In the genomic region with DNA sequence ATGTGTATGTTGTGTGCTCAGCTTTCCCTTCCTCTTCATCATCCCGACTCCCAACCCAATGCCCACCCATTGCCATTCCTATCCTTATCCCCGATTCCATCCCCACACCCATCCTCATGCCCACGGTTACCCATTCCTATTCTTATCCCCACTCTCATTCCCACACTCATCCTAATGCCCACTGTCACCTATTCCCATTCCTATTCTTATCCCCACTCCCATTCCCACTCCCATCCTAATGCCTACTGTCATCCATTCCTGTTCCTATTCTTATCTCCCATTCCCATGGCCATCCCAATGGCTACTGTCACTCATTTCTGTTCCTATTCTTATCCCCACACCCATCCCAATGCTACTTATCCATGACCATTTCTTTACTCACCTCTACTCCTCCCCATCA, we compare ENCODE assay signal across 31 cellular contexts.
DNase-seq lines count a peak whose midpoint lies in the region; ATAC-seq, FAIRE-seq and TF ChIP-seq lines count a peak whose summit lies in the region.
"Had no signal": no experiment of that assay in that cellular context is flagged by ENCODE, and none has a peak within 500 bp of the region (broad histone marks: within the 10 kb centered on the region; RNA-seq: fewer than 3 reads in every experiment).

No MANE protein-coding gene starts in this region.

- BruUV-seq in HepG2 (replicated peaks; lab: Mats Ljungman, UMichigan) = no TSS peak

- no peak overlapping the region for H2AFZ ChIP-seq in HepG2 (ENCODE audit: low read length)

- H3K9me3 ChIP-seq in HepG2 (ENCODE audit: low read length) = no peaks in the 10 kb centered on the region
- H3K9me3 ChIP-seq in right lobe of liver = no peaks in the 10 kb centered on the region
- H3K9me3 ChIP-seq: A549; BE2C; BLaER1; BLaER1 treated with 17β-estradiol and CSF1 and Interleukin-3, amounts not matched to agents 10 nM and 100 nM; Caco-2 had no signal

- ATAC-seq in HepG2 (no peak), right lobe of liver (no peak)
- ATAC-seq: A549; CD8-positive, alpha-beta T cell had no signal

- no peak for FAIRE-seq in HepG2 (lab: Jason Lieb, UNC)
- peak; percentile 26 for FAIRE-seq in HTR-8/SVneo (lab: Jason Lieb, UNC)
- FAIRE-seq: A204.1, A549, D721Med had no signal

- H4K20me1 ChIP-seq in HepG2 (ENCODE audit: insufficient read depth, low read length) = no peaks in the 10 kb centered on the region
- H4K20me1 ChIP-seq: BLaER1; BLaER1 treated with 17β-estradiol and CSF1 and Interleukin-3, amounts not matched to agents 10 nM and 100 nM had no signal

- H3K79me2 ChIP-seq in HepG2 (ENCODE audit: insufficient read depth, low read length) = no peaks in the 10 kb centered on the region

- no peak for TF ChIP-seq RAD21 in HepG2 (CRISPR knock-in tag; IDR thresholded peaks at IDR 0.05)

- no peak for TF ChIP-seq CTCF in HepG2 (CRISPR knock-in tag; IDR thresholded peaks at IDR 0.05)
- no peak for TF ChIP-seq CTCF in right lobe of liver (IDR thresholded peaks at IDR 0.05)

- in situ Hi-C loops in HepG2 (cut with HindIII; ENCODE audit: extremely low pct_ligation_motif_present, low pct_unique_long_range_greater_than_20kb) = no loop called here

- H3K36me3 ChIP-seq in HepG2 (replicated peaks in 1 of 2; ENCODE audit: control insufficient read depth in 1 of 2, insufficient read depth in 2 of 2, low read length in 2 of 2) = no peaks in the 10 kb centered on the region
- H3K36me3 ChIP-seq in right lobe of liver = no peaks in the 10 kb centered on the region
- H3K36me3 ChIP-seq: BE2C; BLaER1; BLaER1 treated with 17β-estradiol and CSF1 and Interleukin-3, amounts not matched to agents 10 nM and 100 nM had no signal

- CTCF ChIA-PET in HepG2 (lab: Yijun Ruan, JAX; ENCODE audit: low intra/inter-chr PET ratio, low total read pairs) = no interaction called here

- no peaks in the 10 kb centered on the region for H3K27me3 ChIP-seq in HepG2 (ENCODE audit: control insufficient read depth in 1 of 2, insufficient read depth in 2 of 2, low read length in 2 of 2)
- H3K27me3 ChIP-seq in right lobe of liver = no peaks in the 10 kb centered on the region
- H3K27me3 ChIP-seq: BE2C; BLaER1; BLaER1 treated with 17β-estradiol and CSF1 and Interleukin-3, amounts not matched to agents 10 nM and 100 nM had no signal

- H3K4me2 ChIP-seq in HepG2 (ENCODE audit: low read depth, low read length) = no peak overlapping the region
- H3K4me2 ChIP-seq: A549; BLaER1; BLaER1 treated with 17β-estradiol and CSF1 and Interleukin-3, amounts not matched to agents 10 nM and 100 nM had no signal

- no peak for TF ChIP-seq EP300 in HepG2 (IDR thresholded peaks at IDR 0.05; ENCODE audit: low read depth in 2 of 2, low read length in 2 of 2)
- TF ChIP-seq EP300 in HepG2 (CRISPR knock-in tag; IDR thresholded peaks at IDR 0.05; ENCODE audit: borderline replicate concordance) = no peak

- H3K9ac ChIP-seq in HepG2 (ENCODE audit: insufficient read depth, low read depth, low read length) = no peak overlapping the region
- H3K9ac ChIP-seq: BLaER1; BLaER1 treated with 17β-estradiol and CSF1 and Interleukin-3, amounts not matched to agents 10 nM and 100 nM had no signal

- POLR2A ChIA-PET in HepG2 (lab: Yijun Ruan, JAX) = no interaction called here

- TF ChIP-seq POLR2A in HepG2 (IDR thresholded peaks at IDR 0.05; ENCODE audit: insufficient read depth in 1 of 2, low read depth in 2 of 2, low read length in 2 of 2) (no peak), right lobe of liver (IDR thresholded peaks at IDR 0.05) (no peak)

- H3K4me3 ChIP-seq in HepG2 (replicated peaks in 1 of 3; ENCODE audit: insufficient read depth in 1 of 3, low read depth in 2 of 3, low read length in 3 of 3) (no peak overlapping the region), right lobe of liver (no peak overlapping the region)
- H3K4me3 ChIP-seq: A549; BLaER1; BLaER1 treated with 17β-estradiol and CSF1 and Interleukin-3, amounts not matched to agents 10 nM and 100 nM had no signal

- intact Hi-C loops in HepG2 (cut with micrococcal nuclease; ENCODE audit: unreplicated experiment) (no loop called here), right lobe of liver (cut with DNase I) (no loop called here)

- H3K4me1 ChIP-seq in HepG2 (ENCODE audit: insufficient read depth, low read length) = no peaks in the 10 kb centered on the region
- H3K4me1 ChIP-seq in right lobe of liver = no peaks in the 10 kb centered on the region
- H3K4me1 ChIP-seq: A549; BLaER1; BLaER1 treated with 17β-estradiol and CSF1 and Interleukin-3, amounts not matched to agents 10 nM and 100 nM; Caco-2 had no signal

- H3K27ac ChIP-seq in HepG2 (ENCODE audit: extremely low read length, insufficient read depth, low read length) (no peak overlapping the region), right lobe of liver (no peak overlapping the region), substantia nigra (ENCODE audit: low read depth, low read length, poor library complexity, severe bottlenecking) (no peak overlapping the region)
- H3K27ac ChIP-seq: 22Rv1; A549; BLaER1; BLaER1 treated with 17β-estradiol and CSF1 and Interleukin-3, amounts not matched to agents 10 nM and 100 nM; C4-2B had no signal

- DNase-seq in HepG2 (ENCODE audit: low spot score) (no peak), right lobe of liver (no peak), HTR-8/SVneo (ENCODE audit: insufficient read length, low spot score) (no peak), substantia nigra (lab: John Stamatoyannopoulos, UW) (no peak)
- DNase-seq: 8988T; ACHN; AML-193; BE2C; C1 segment of cervical spinal cord; Caco-2; Calu3; CD4-positive, alpha-beta memory T cell; CD4-positive, alpha-beta T cell; CD4-positive, CD25-positive, alpha-beta regulatory T cell; CD8-positive, alpha-beta memory T cell; CD8-positive, alpha-beta T cell; COR-L47; DMS 273 treated with DMSO at 0.1 percent for 48 hours; DMS153; DMS53; DMS79; DMS79 treated with DMSO at 0.1 percent for 48 hours; DND-41; EL had no signal

- 0% methylated on average over 3 of the region's 3 CpGs for WGBS in HepG2 (ENCODE audit: low lambda C conversion rate)
- 43% methylated on average over 1 of the region's 3 CpGs for WGBS in right lobe of liver (ENCODE audit: insufficient coverage, low coverage, low lambda C conversion rate, missing lambda C conversion rate)

TF ChIP-seq in HepG2, 621 proteins besides CTCF, POLR2A, EP300 and RAD21:
- TF ChIP-seq ZNF329 (CRISPR knock-in tag; IDR thresholded peaks at IDR 0.05; ENCODE audit: low read depth) = no peak
- TF ChIP-seq, protein P1, sequence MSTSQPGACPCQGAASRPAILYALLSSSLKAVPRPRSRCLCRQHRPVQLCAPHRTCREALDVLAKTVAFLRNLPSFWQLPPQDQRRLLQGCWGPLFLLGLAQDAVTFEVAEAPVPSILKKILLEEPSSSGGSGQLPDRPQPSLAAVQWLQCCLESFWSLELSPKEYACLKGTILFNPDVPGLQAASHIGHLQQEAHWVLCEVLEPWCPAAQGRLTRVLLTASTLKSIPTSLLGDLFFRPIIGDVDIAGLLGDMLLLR (CRISPR knock-in tag; IDR thresholded peaks at IDR 0.05) = no peak
- TF ChIP-seq HNRNPK (IDR thresholded peaks at IDR 0.05; ENCODE audit: low read depth, low read length, poor library complexity, severe bottlenecking) = peak; percentile 75
- 0 out of 2 replicates have a peak, but pooled peaks have one; percentile 67 for TF ChIP-seq NBN (conservative IDR thresholded peaks at IDR 0.05)
- TF ChIP-seq SOX6 (IDR thresholded peaks at IDR 0.05) = peak; percentile 71; the same call in 1 of the 2 replicates
- TF ChIP-seq SOX6 (CRISPR knock-in tag; IDR thresholded peaks at IDR 0.05) = no peak
- peak; percentile 37; the same call in 1 of the 2 replicates for TF ChIP-seq FOXP1 (IDR thresholded peaks at IDR 0.05)
- TF ChIP-seq FOXP1 (CRISPR knock-in tag; IDR thresholded peaks at IDR 0.05) = no peak
- TF ChIP-seq, protein P2, sequence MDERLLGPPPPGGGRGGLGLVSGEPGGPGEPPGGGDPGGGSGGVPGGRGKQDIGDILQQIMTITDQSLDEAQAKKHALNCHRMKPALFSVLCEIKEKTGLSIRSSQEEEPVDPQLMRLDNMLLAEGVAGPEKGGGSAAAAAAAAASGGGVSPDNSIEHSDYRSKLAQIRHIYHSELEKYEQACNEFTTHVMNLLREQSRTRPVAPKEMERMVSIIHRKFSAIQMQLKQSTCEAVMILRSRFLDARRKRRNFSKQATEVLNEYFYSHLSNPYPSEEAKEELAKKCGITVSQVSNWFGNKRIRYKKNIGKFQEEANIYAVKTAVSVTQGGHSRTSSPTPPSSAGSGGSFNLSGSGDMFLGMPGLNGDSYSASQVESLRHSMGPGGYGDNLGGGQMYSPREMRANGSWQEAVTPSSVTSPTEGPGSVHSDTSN (CRISPR knock-in tag; IDR thresholded peaks at IDR 0.05) = no peak
- no peak for TF ChIP-seq HMG20B (CRISPR knock-in tag; conservative IDR thresholded peaks at IDR 0.05)
